1 cellular context compared by ENCODE assay signal in genomic region chr4:78656968-78657445, GRCh38.
TF ChIP-seq lines count a peak whose summit lies in the region.

No MANE protein-coding gene starts in this region.

TF ChIP-seq in K562, 482 proteins besides CTCF, POLR2A, EP300 and RAD21 (continued from another document and continues in another):
- TF ChIP-seq AFF1 (IDR thresholded peaks at IDR 0.05; ENCODE audit: low read depth in 1 of 2, partially characterized antibody in 2 of 2) = peak in 1 of 2 experiments; percentile 88
- TF ChIP-seq RUNX1 (IDR thresholded peaks at IDR 0.05; ENCODE audit: low read depth) = no peak
- TF ChIP-seq ZNF316 (IDR thresholded peaks at IDR 0.05) = no peak
- TF ChIP-seq OTX1 (CRISPR knock-in tag; IDR thresholded peaks at IDR 0.05) = no peak
- no peak for TF ChIP-seq ILK (tag; IDR thresholded peaks at IDR 0.05; ENCODE audit: borderline replicate concordance, low read depth)
- no peak for TF ChIP-seq TCF7L2 (IDR thresholded peaks at IDR 0.05; ENCODE audit: low read depth, low read length)
- TF ChIP-seq RREB1 (CRISPR knock-in tag; IDR thresholded peaks at IDR 0.05) = no peak
- peak; percentile 64 for TF ChIP-seq GABPA (tag; conservative IDR thresholded peaks at IDR 0.05; ENCODE audit: low read depth)
- TF ChIP-seq SFPQ (IDR thresholded peaks at IDR 0.05; ENCODE audit: low read depth, low read length) = no peak
- TF ChIP-seq TCFL5 (CRISPR knock-in tag; conservative IDR thresholded peaks at IDR 0.05) = no peak
- no peak for TF ChIP-seq ZNF232 (CRISPR knock-in tag; IDR thresholded peaks at IDR 0.05)
- no peak for TF ChIP-seq BRF1 (IDR thresholded peaks at IDR 0.05; ENCODE audit: borderline replicate concordance, extremely low read depth, insufficient read length)
- TF ChIP-seq CTCFL (IDR thresholded peaks at IDR 0.05; ENCODE audit: borderline replicate concordance, insufficient read depth, low read depth, low read length, poor library complexity, severe bottlenecking) = no peak
- no peak for TF ChIP-seq SMARCC2 (IDR thresholded peaks at IDR 0.05; ENCODE audit: low read depth)
- TF ChIP-seq DLX4 (CRISPR knock-in tag; IDR thresholded peaks at IDR 0.05) = no peak
- TF ChIP-seq RCOR1 (IDR thresholded peaks at IDR 0.05; ENCODE audit: borderline replicate concordance in 1 of 2, low read depth in 2 of 2, low read length in 2 of 2) = no peak; a peak in 1 of 4 replicates
- no peak for TF ChIP-seq TFE3 (CRISPR knock-in tag; IDR thresholded peaks at IDR 0.05)
- TF ChIP-seq RBM25 (IDR thresholded peaks at IDR 0.05; ENCODE audit: low read depth, low read length, severe bottlenecking) = peak; percentile 70
- TF ChIP-seq TEAD4 (IDR thresholded peaks at IDR 0.05; ENCODE audit: low read length) = no peak
- no peak for TF ChIP-seq TEAD4 (CRISPR knock-in tag; IDR thresholded peaks at IDR 0.05; ENCODE audit: borderline replicate concordance)
- no peak for TF ChIP-seq ELK3 (CRISPR knock-in tag; IDR thresholded peaks at IDR 0.05)
- no peak for TF ChIP-seq SAP30 (IDR thresholded peaks at IDR 0.05; ENCODE audit: borderline replicate concordance, insufficient read depth, low read depth, low read length, poor library complexity, severe bottlenecking)
- TF ChIP-seq ZBTB1 (CRISPR knock-in tag; IDR thresholded peaks at IDR 0.05; ENCODE audit: borderline replicate concordance, low read depth) = no peak
- no peak for TF ChIP-seq HOXB6 (CRISPR knock-in tag; IDR thresholded peaks at IDR 0.05; ENCODE audit: borderline replicate concordance)
- no peak for TF ChIP-seq MAFF (IDR thresholded peaks at IDR 0.05; ENCODE audit: low read length)
- no peak for TF ChIP-seq PTTG1 (tag; IDR thresholded peaks at IDR 0.05; ENCODE audit: low read depth)
- no peak for TF ChIP-seq E4F1 (CRISPR knock-in tag; IDR thresholded peaks at IDR 0.05; ENCODE audit: borderline replicate concordance)
- peak; percentile 16 for TF ChIP-seq POLR2B (IDR thresholded peaks at IDR 0.05; ENCODE audit: low read depth, partially characterized antibody)
- TF ChIP-seq KLF13 (tag; IDR thresholded peaks at IDR 0.05; ENCODE audit: borderline replicate concordance, low read depth) = no peak
- TF ChIP-seq ZNF3 (CRISPR knock-in tag; IDR thresholded peaks at IDR 0.05) = no peak
- TF ChIP-seq CBFB (CRISPR knock-in tag; IDR thresholded peaks at IDR 0.05) = no peak
- no peak for TF ChIP-seq GABPB1 (CRISPR knock-in tag; IDR thresholded peaks at IDR 0.05)
- TF ChIP-seq ARID1B (IDR thresholded peaks at IDR 0.05) = peak; percentile 61
- TF ChIP-seq BCOR (IDR thresholded peaks at IDR 0.05) = peak; percentile 85; the same call in 1 of the 2 replicates
